In genomic region chr2:177253704-177254103, GRCh38 we compare ENCODE assay signal across 1 cellular context.
TF ChIP-seq lines count a peak whose summit lies in the region.

No MANE protein-coding gene starts in this region.

TF ChIP-seq in endothelial cell of umbilical vein, 7 proteins besides CTCF, POLR2A, EP300 and RAD21:
- TF ChIP-seq JUN (IDR thresholded peaks at IDR 0.05; ENCODE audit: borderline replicate concordance, insufficient read depth, insufficient read length, low read depth) (no peak), MYC (IDR thresholded peaks at IDR 0.05; ENCODE audit: low read depth, low read length) (no peak), POLR2AphosphoS5 (IDR thresholded peaks at IDR 0.05; ENCODE audit: insufficient read depth, low read depth, low read length) (no peak), GATA2 (IDR thresholded peaks at IDR 0.05; ENCODE audit: insufficient read depth, insufficient read length, low read depth, low read length) (no peak), FOS (IDR thresholded peaks at IDR 0.05; ENCODE audit: borderline replicate concordance, insufficient read depth, low read length) (no peak), EZH2 (IDR thresholded peaks at IDR 0.05; ENCODE audit: borderline replicate concordance, low read depth, low read length, severe bottlenecking) (no peak)
- TF ChIP-seq, protein P1, sequence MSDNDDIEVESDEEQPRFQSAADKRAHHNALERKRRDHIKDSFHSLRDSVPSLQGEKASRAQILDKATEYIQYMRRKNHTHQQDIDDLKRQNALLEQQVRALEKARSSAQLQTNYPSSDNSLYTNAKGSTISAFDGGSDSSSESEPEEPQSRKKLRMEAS (IDR thresholded peaks at IDR 0.05; ENCODE audit: insufficient read depth, insufficient read length): no peak
